23 cellular contexts compared by ENCODE assay signal in genomic region chr11:79227732-79228416, GRCh38.
DNase-seq lines count a peak whose midpoint lies in the region; ATAC-seq and TF ChIP-seq lines count a peak whose summit lies in the region.
"Had no signal": no experiment of that assay in that cellular context is flagged by ENCODE, and none has a peak within 500 bp of the region (broad histone marks: within the 10 kb centered on the region; RNA-seq: fewer than 3 reads in every experiment).

No MANE protein-coding gene starts in this region.

- H3K4me3 Mint-ChIP-seq in chondrocyte (ENCODE audit: unreplicated experiment), result no peak overlapping the region
- no peak overlapping the region for H3K4me3 Mint-ChIP-seq in nephron
- H3K4me3 Mint-ChIP-seq: activated CD4-positive, alpha-beta T cell treated with anti-CD3 and anti-CD28 coated beads, Interleukin-2, amount 10 ng/mL, durations not matched to agents 7 days and 5 days; activated naive CD8-positive, alpha-beta T cell treated with anti-CD3 and anti-CD28 coated beads for 36 hours; mesothelial cell of epicardium; naive thymus-derived CD8-positive, alpha-beta T cell; T-helper 1 cell treated with Interleukin-12 subunit alpha and Interleukin-12 subunit beta and Interleukin-4 antibody, amounts not matched to agents 30 μg/mL and 1 μg/mL, for 36 hours had no signal

- no peak for DNase-seq in AG09309 (ENCODE audit: low read depth)
- no peak for DNase-seq in chondrocyte (ENCODE audit: low spot score)
- no peak for DNase-seq in lower lobe of right lung
- no peak for DNase-seq in activated CD8-positive, alpha-beta memory T cell treated with anti-CD3 and anti-CD28 coated beads, Interleukin-2, amount 50 U/mL, for 48 hours
- DNase-seq: activated CD4-positive, alpha-beta T cell treated with anti-CD3 and anti-CD28 coated beads, Interleukin-2, amount 10 ng/mL, durations not matched to agents 7 days and 5 days; activated naive CD8-positive, alpha-beta T cell treated with anti-CD3 and anti-CD28 coated beads for 36 hours; cerebellar nuclear complex; effector CD8-positive, alpha-beta T cell; esophagus squamous epithelium; GF-D8; left cardiac atrium; naive thymus-derived CD8-positive, alpha-beta T cell; NCI-H2029; NCI-H446; pancreas had no signal

- H3K36me3 ChIP-seq in HUES48 (ENCODE audit: control insufficient read depth, insufficient read depth, low read length), result no peaks in the 10 kb centered on the region
- no peaks in the 10 kb centered on the region for H3K36me3 ChIP-seq in lower lobe of right lung
- H3K36me3 ChIP-seq: esophagus squamous epithelium, HAP-1, pancreas, SJSA1 had no signal

- H3K4me1 ChIP-seq in HUES48 (ENCODE audit: control insufficient read depth, insufficient read depth, low read length) (peaks cover 13% of the 10 kb centered on the region; the same call in 1 of the 2 replicates), lower lobe of right lung (no peaks in the 10 kb centered on the region)
- H3K4me1 ChIP-seq: HAP-1, pancreas, SJSA1 had no signal

- H3K27me3 ChIP-seq in HUES48 (ENCODE audit: control insufficient read depth, insufficient read depth, low read length) (no peaks in the 10 kb centered on the region; the same call in 1 of the 2 replicates), lower lobe of right lung (ENCODE audit: low read depth) (peaks cover 3% of the 10 kb centered on the region)
- H3K27me3 ChIP-seq: esophagus squamous epithelium, pancreas, SJSA1 had no signal

- peaks cover 5% of the 10 kb centered on the region for H3K4me1 Mint-ChIP-seq in chondrocyte (ENCODE audit: low read depth)
- H3K4me1 Mint-ChIP-seq in nephron, result peaks cover 36% of the 10 kb centered on the region
- H3K4me1 Mint-ChIP-seq: activated CD4-positive, alpha-beta T cell treated with anti-CD3 and anti-CD28 coated beads, Interleukin-2, amount 10 ng/mL, durations not matched to agents 7 days and 5 days; activated naive CD8-positive, alpha-beta T cell treated with anti-CD3 and anti-CD28 coated beads for 36 hours; naive thymus-derived CD8-positive, alpha-beta T cell had no signal

- intact Hi-C loops in lower lobe of right lung (cut with DNase I), result no loop called here

- H3K9me3 ChIP-seq in HUES48 (ENCODE audit: control insufficient read depth, insufficient read depth, low read length), result no peaks in the 10 kb centered on the region
- H3K9me3 ChIP-seq in lower lobe of right lung, result no peaks in the 10 kb centered on the region
- H3K9me3 ChIP-seq: esophagus squamous epithelium, HAP-1, pancreas, SJSA1 had no signal

- H3K4me3 ChIP-seq in AG09309 (ENCODE audit: control insufficient read depth, low read depth, low read length) (no peak overlapping the region), HUES48 (ENCODE audit: low read depth, low read length) (no peak overlapping the region), lower lobe of right lung (no peak overlapping the region)
- H3K4me3 ChIP-seq: esophagus squamous epithelium, HAP-1, pancreas, SJSA1 had no signal

- TF ChIP-seq CTCF in AG09309 (IDR thresholded peaks at IDR 0.05; ENCODE audit: control insufficient read depth, insufficient read depth, low read depth, low read length, missing control alignments), result peak; percentile 2
- TF ChIP-seq CTCF in chondrocyte (IDR thresholded peaks at IDR 0.05), result peak; percentile 44
- no peak for TF ChIP-seq CTCF in nephron (IDR thresholded peaks at IDR 0.05; ENCODE audit: unreplicated experiment in 3 of 3)
- no peak for TF ChIP-seq CTCF in lower lobe of right lung (IDR thresholded peaks at IDR 0.05)

- H3K27ac Mint-ChIP-seq in chondrocyte (ENCODE audit: unreplicated experiment) (no peak overlapping the region), nephron (peak overlapping the region; percentile 90 to 95 (median 93))
- H3K27ac Mint-ChIP-seq: activated CD4-positive, alpha-beta T cell treated with anti-CD3 and anti-CD28 coated beads, Interleukin-2, amount 10 ng/mL, durations not matched to agents 7 days and 5 days; activated naive CD8-positive, alpha-beta T cell treated with anti-CD3 and anti-CD28 coated beads for 36 hours; mesothelial cell of epicardium; naive thymus-derived CD8-positive, alpha-beta T cell; T-helper 1 cell treated with Interleukin-12 subunit alpha and Interleukin-12 subunit beta and Interleukin-4 antibody, amounts not matched to agents 30 μg/mL and 1 μg/mL, for 36 hours had no signal

- peak overlapping the region; percentile 44 for H3K27ac ChIP-seq in HUES48 (ENCODE audit: low read depth, low read length)
- H3K27ac ChIP-seq in lower lobe of right lung, result no peak overlapping the region
- H3K27ac ChIP-seq: esophagus squamous epithelium, pancreas, SJSA1 had no signal

- H3K36me3 Mint-ChIP-seq in chondrocyte (ENCODE audit: low read depth) (no peaks in the 10 kb centered on the region), nephron (ENCODE audit: low read depth) (peaks cover 4% of the 10 kb centered on the region)
- H3K36me3 Mint-ChIP-seq: activated naive CD8-positive, alpha-beta T cell treated with anti-CD3 and anti-CD28 coated beads for 36 hours; mesothelial cell of epicardium; naive thymus-derived CD8-positive, alpha-beta T cell had no signal

- peaks cover 7% of the 10 kb centered on the region for H3K27me3 Mint-ChIP-seq in chondrocyte (ENCODE audit: low read depth)
- peaks cover 4% of the 10 kb centered on the region for H3K27me3 Mint-ChIP-seq in nephron (ENCODE audit: low read depth)
- H3K27me3 Mint-ChIP-seq: activated CD4-positive, alpha-beta T cell treated with anti-CD3 and anti-CD28 coated beads, Interleukin-2, amount 10 ng/mL, durations not matched to agents 7 days and 5 days; activated naive CD8-positive, alpha-beta T cell treated with anti-CD3 and anti-CD28 coated beads for 36 hours had no signal

- no peak overlapping the region for H3K9ac ChIP-seq in HUES48 (ENCODE audit: low read depth, low read length)

- no peaks in the 10 kb centered on the region for H3K9me3 Mint-ChIP-seq in chondrocyte (ENCODE audit: low read depth)
- peaks cover 3% of the 10 kb centered on the region for H3K9me3 Mint-ChIP-seq in nephron
- H3K9me3 Mint-ChIP-seq: activated CD4-positive, alpha-beta T cell treated with anti-CD3 and anti-CD28 coated beads, Interleukin-2, amount 10 ng/mL, durations not matched to agents 7 days and 5 days; activated naive CD8-positive, alpha-beta T cell treated with anti-CD3 and anti-CD28 coated beads for 36 hours had no signal

- ATAC-seq in HG03095 (IDR thresholded peaks at IDR 0.05; ENCODE audit: unreplicated experiment) (no peak), lower lobe of right lung (no peak)
- ATAC-seq: left cardiac atrium; naive thymus-derived CD8-positive, alpha-beta T cell; Panc1; pancreas had no signal

Comparison
In these comparisons a context has a peak if more than half of its experiments do, and no peak if none do; other contexts are left out.
1. CTCF ChIP-seq: peak in AG09309 (single experiment) and chondrocyte (single experiment); none in nephron (0 of 3) and lower lobe of right lung (single experiment).